Comparison of ENCODE assay signal across 4 cellular contexts in genomic region chrX:155527023-155527422, GRCh38.
DNase-seq lines count a peak whose midpoint lies in the region; ATAC-seq and TF ChIP-seq lines count a peak whose summit lies in the region.
"Not testable (repeated sequence)": the region's sequence is repeated elsewhere in the genome, so short reads cannot be mapped to it uniquely, and the experiment has no call there.

No MANE protein-coding gene starts in this region.

- peak overlapping the region; percentile 23 for H3K4me3 Mint-ChIP-seq in endothelial cell (ENCODE audit: unreplicated experiment)
- H3K4me3 Mint-ChIP-seq in stimulated activated effector memory CD8-positive, alpha-beta T cell treated with anti-CD3 and anti-CD28 coated beads, Interleukin-12 subunit alpha, Interleukin-12 subunit beta, amount 100 ng/mL, for 72 hours; stimulated activated naive B cell treated with anti-CD40 and anti-IgM and Interleukin-4, amounts not matched to agents 10 μg/mL and 1 μg/mL and 100 μg/mL, for 72 hours: not testable (repeated sequence)

- H3K9me3 ChIP-seq in HEK293 (ENCODE audit: control insufficient read depth, insufficient read depth, low read depth, low read length) = not testable (repeated sequence)

- peaks cover 39% of the 10 kb centered on the region for H3K36me3 Mint-ChIP-seq in endothelial cell (ENCODE audit: low read depth, unreplicated experiment)
- H3K36me3 Mint-ChIP-seq in stimulated activated effector memory CD8-positive, alpha-beta T cell treated with anti-CD3 and anti-CD28 coated beads, Interleukin-12 subunit alpha, Interleukin-12 subunit beta, amount 100 ng/mL, for 72 hours = peaks cover 21% of the 10 kb centered on the region
- H3K36me3 Mint-ChIP-seq in stimulated activated naive B cell treated with anti-CD40 and anti-IgM and Interleukin-4, amounts not matched to agents 10 μg/mL and 1 μg/mL and 100 μg/mL, for 72 hours = peaks cover 35 to 61% of the 10 kb centered on the region in 2 donors

- H3K4me3 ChIP-seq in HEK293 (ENCODE audit: low read depth, low read length) = not testable (repeated sequence)

- POLR2A ChIA-PET in HEK293 (lab: Yijun Ruan, JAX) = not testable (repeated sequence)

- not testable (repeated sequence) for H3K27ac Mint-ChIP-seq in endothelial cell (ENCODE audit: unreplicated experiment)
- peak overlapping the region; percentile 23 for H3K27ac Mint-ChIP-seq in stimulated activated effector memory CD8-positive, alpha-beta T cell treated with anti-CD3 and anti-CD28 coated beads, Interleukin-12 subunit alpha, Interleukin-12 subunit beta, amount 100 ng/mL, for 72 hours
- H3K27ac Mint-ChIP-seq in stimulated activated naive B cell treated with anti-CD40 and anti-IgM and Interleukin-4, amounts not matched to agents 10 μg/mL and 1 μg/mL and 100 μg/mL, for 72 hours = peak overlapping the region; percentile 67

- not testable (repeated sequence) for H3K27ac ChIP-seq in HEK293 (ENCODE audit: extremely low read depth, low read depth, low read length)

- H3K36me3 ChIP-seq in HEK293 (ENCODE audit: control insufficient read depth in 2 of 2, insufficient read depth in 1 of 2, low read length in 2 of 2) = peaks cover 14 to 17% of the 10 kb centered on the region in 2 experiments; a peak in 2 of 3 replicates

- not testable (repeated sequence) for H3K4me1 Mint-ChIP-seq in endothelial cell (ENCODE audit: unreplicated experiment); stimulated activated effector memory CD8-positive, alpha-beta T cell treated with anti-CD3 and anti-CD28 coated beads, Interleukin-12 subunit alpha, Interleukin-12 subunit beta, amount 100 ng/mL, for 72 hours; stimulated activated naive B cell treated with anti-CD40 and anti-IgM and Interleukin-4, amounts not matched to agents 10 μg/mL and 1 μg/mL and 100 μg/mL, for 72 hours

- H3K4me1 ChIP-seq in HEK293 (ENCODE audit: control insufficient read depth, insufficient read depth, low read length) = not testable (repeated sequence)

- DNase-seq in endothelial cell (ENCODE audit: low spot score); stimulated activated effector memory CD8-positive, alpha-beta T cell treated with anti-CD3 and anti-CD28 coated beads, Interleukin-12 subunit alpha, Interleukin-12 subunit beta, amount 100 ng/mL, for 72 hours (ENCODE audit: low spot score in 2 of 2); stimulated activated naive B cell treated with anti-CD40 and anti-IgM and Interleukin-4, amounts not matched to agents 10 μg/mL and 1 μg/mL and 100 μg/mL, for 72 hours: not testable (repeated sequence)

- ATAC-seq in stimulated activated effector memory CD8-positive, alpha-beta T cell treated with anti-CD3 and anti-CD28 coated beads, Interleukin-12 subunit alpha, Interleukin-12 subunit beta, amount 100 ng/mL, for 72 hours; stimulated activated naive B cell treated with anti-CD40 and anti-IgM and Interleukin-4, amounts not matched to agents 10 μg/mL and 1 μg/mL and 100 μg/mL, for 72 hours (replicated peaks): not testable (repeated sequence)

- not testable (repeated sequence) for TF ChIP-seq CTCF in HEK293 (tag by site-specific recombination; IDR thresholded peaks at IDR 0.05); endothelial cell (IDR thresholded peaks at IDR 0.05; ENCODE audit: unreplicated experiment)

- CTCF ChIA-PET in HEK293 (lab: Yijun Ruan, JAX) = not testable (repeated sequence)

- not testable (repeated sequence) for H3K27me3 Mint-ChIP-seq in endothelial cell (ENCODE audit: unreplicated experiment); stimulated activated naive B cell treated with anti-CD40 and anti-IgM and Interleukin-4, amounts not matched to agents 10 μg/mL and 1 μg/mL and 100 μg/mL, for 72 hours

- peaks cover 18% of the 10 kb centered on the region for H3K9me3 Mint-ChIP-seq in endothelial cell (ENCODE audit: unreplicated experiment)
- peaks cover 11% of the 10 kb centered on the region for H3K9me3 Mint-ChIP-seq in stimulated activated effector memory CD8-positive, alpha-beta T cell treated with anti-CD3 and anti-CD28 coated beads, Interleukin-12 subunit alpha, Interleukin-12 subunit beta, amount 100 ng/mL, for 72 hours
- peaks cover 10 to 19% of the 10 kb centered on the region in 2 donors for H3K9me3 Mint-ChIP-seq in stimulated activated naive B cell treated with anti-CD40 and anti-IgM and Interleukin-4, amounts not matched to agents 10 μg/mL and 1 μg/mL and 100 μg/mL, for 72 hours

TF ChIP-seq in HEK293, 187 proteins besides CTCF, POLR2A, EP300 and RAD21:
- peak; percentile 97 for TF ChIP-seq ZNF701 (tag by site-specific recombination; IDR thresholded peaks at IDR 0.05)
